ENCODE assay signal across 1 cellular context in genomic region chr20:47951521-47951951, GRCh38.
TF ChIP-seq lines count a peak whose summit lies in the region.

No MANE protein-coding gene starts in this region.

TF ChIP-seq in IMR-90, 13 proteins besides CTCF, POLR2A, EP300 and RAD21 (continued from another document):
- TF ChIP-seq ELK1 (IDR thresholded peaks at IDR 0.05; ENCODE audit: borderline replicate concordance, low read depth, low read length): no peak
- no peak for TF ChIP-seq USF2 (IDR thresholded peaks at IDR 0.05; ENCODE audit: low read depth, low read length)
- no peak for TF ChIP-seq NFE2L2 (IDR thresholded peaks at IDR 0.05; ENCODE audit: low read depth, low read length)
TF ChIP-seq in IMR-90: peak in this region for 0.
